7 cellular contexts compared by ENCODE assay signal in genomic region chr17:64781810-64782555, GRCh38.
DNase-seq lines count a peak whose midpoint lies in the region; ATAC-seq, FAIRE-seq and TF ChIP-seq lines count a peak whose summit lies in the region.

No MANE protein-coding gene starts in this region.

- H3K9ac ChIP-seq in HUES48 (ENCODE audit: low read depth, low read length) (no peak overlapping the region), iPS-15b (ENCODE audit: low read depth, low read length) (no peak overlapping the region)

- peak overlapping the region; percentile 57 for H3K4me3 Mint-ChIP-seq in activated T-helper 2 cell treated with anti-CD3 and anti-CD28 coated beads, Interferon-gamma antibody, Interleukin-2, Interleukin-4, amounts not matched to agents 10 μg/mL and 5 μg/mL and 100 μg/mL, durations not matched to agents 14 hours and 24 hours and 36 hours (ENCODE audit: low read depth)

- ATAC-seq in GM19035 (IDR thresholded peaks at IDR 0.05; ENCODE audit: unreplicated experiment) = no peak

- H3K9me3 ChIP-seq in HUES48 (ENCODE audit: control insufficient read depth, insufficient read depth, low read length) = no peaks in the 10 kb centered on the region
- H3K9me3 ChIP-seq in iPS-15b (ENCODE audit: control insufficient read depth, insufficient read depth, low read length) = no peaks in the 10 kb centered on the region
- no peaks in the 10 kb centered on the region for H3K9me3 ChIP-seq in spleen

- H3K4me3 ChIP-seq in HUES48 (ENCODE audit: low read depth, low read length) (peak overlapping the region; percentile 75), iPS-15b (ENCODE audit: low read depth, low read length) (peak overlapping the region; percentile 52), spleen (peak overlapping the region in 7 of 8 donors; percentile 35 to 75 (median 53))

- no peaks in the 10 kb centered on the region for H3K9me3 Mint-ChIP-seq in activated T-helper 2 cell treated with anti-CD3 and anti-CD28 coated beads, Interferon-gamma antibody, Interleukin-2, Interleukin-4, amounts not matched to agents 10 μg/mL and 5 μg/mL and 100 μg/mL, durations not matched to agents 14 hours and 24 hours and 36 hours

- H3K4me1 Mint-ChIP-seq in activated T-helper 2 cell treated with anti-CD3 and anti-CD28 coated beads, Interferon-gamma antibody, Interleukin-2, Interleukin-4, amounts not matched to agents 10 μg/mL and 5 μg/mL and 100 μg/mL, durations not matched to agents 14 hours and 24 hours and 36 hours (ENCODE audit: low read depth) = peaks cover 18% of the 10 kb centered on the region

- H3K27me3 Mint-ChIP-seq in activated T-helper 2 cell treated with anti-CD3 and anti-CD28 coated beads, Interferon-gamma antibody, Interleukin-2, Interleukin-4, amounts not matched to agents 10 μg/mL and 5 μg/mL and 100 μg/mL, durations not matched to agents 14 hours and 24 hours and 36 hours (ENCODE audit: low read depth) = peaks cover 4% of the 10 kb centered on the region

- H3K27ac Mint-ChIP-seq in activated T-helper 2 cell treated with anti-CD3 and anti-CD28 coated beads, Interferon-gamma antibody, Interleukin-2, Interleukin-4, amounts not matched to agents 10 μg/mL and 5 μg/mL and 100 μg/mL, durations not matched to agents 14 hours and 24 hours and 36 hours = peak overlapping the region; percentile 22

- H3K4me1 ChIP-seq in HUES48 (ENCODE audit: control insufficient read depth, insufficient read depth, low read length) (peaks cover 18% of the 10 kb centered on the region), iPS-15b (ENCODE audit: control insufficient read depth, insufficient read depth, low read length) (peaks cover 14% of the 10 kb centered on the region), spleen (peaks cover 22 to 70% (median 52%) of the 10 kb centered on the region in 6 donors)

- H3K27me3 ChIP-seq in HUES48 (ENCODE audit: control insufficient read depth, insufficient read depth, low read length) (peaks cover 54% of the 10 kb centered on the region), iPS-15b (ENCODE audit: control insufficient read depth, insufficient read depth, low read length) (peaks cover 49% of the 10 kb centered on the region), spleen (replicated peaks in 1 of 7) (peaks cover 0 to 36% (median 0%) of the 10 kb centered on the region in 7 donors)

- intact Hi-C loops in activated T-helper 2 cell treated with anti-CD3 and anti-CD28 coated beads, Interferon-gamma antibody, Interleukin-2, Interleukin-4, amounts not matched to agents 10 μg/mL and 5 μg/mL and 100 μg/mL, durations not matched to agents 14 hours and 24 hours and 36 hours (cut with micrococcal nuclease) = no loop called here
- intact Hi-C loops in spleen (cut with DNase I; ENCODE audit: low total_unique reads) = no loop called here

- no peak for FAIRE-seq in urothelium cell line (lab: Jason Lieb, UNC)

- WGBS in spleen, 5 donors = 66 to 76% (median 70%) methylated on average over 15 to 17 of the region's 17 CpGs

- H3K27ac ChIP-seq in HUES48 (ENCODE audit: low read depth, low read length) (no peak overlapping the region), spleen (peak overlapping the region in 7 of 8 donors; percentile 37 to 84 (median 61))

- TF ChIP-seq CTCF in spleen (IDR thresholded peaks at IDR 0.05 in 8 of 11, conservative IDR thresholded peaks at IDR 0.05 in 3 of 11) = no peak

- H3K36me3 ChIP-seq in HUES48 (ENCODE audit: control insufficient read depth, insufficient read depth, low read length) = no peaks in the 10 kb centered on the region
- H3K36me3 ChIP-seq in iPS-15b (ENCODE audit: control insufficient read depth, insufficient read depth, low read length) = no peaks in the 10 kb centered on the region
- peaks cover 0 to 50% (median 29%) of the 10 kb centered on the region in 6 donors for H3K36me3 ChIP-seq in spleen

- TF ChIP-seq POLR2A in spleen (IDR thresholded peaks at IDR 0.05) = no peak

- H3K36me3 Mint-ChIP-seq in activated T-helper 2 cell treated with anti-CD3 and anti-CD28 coated beads, Interferon-gamma antibody, Interleukin-2, Interleukin-4, amounts not matched to agents 10 μg/mL and 5 μg/mL and 100 μg/mL, durations not matched to agents 14 hours and 24 hours and 36 hours (ENCODE audit: low read depth) = peaks cover 27% of the 10 kb centered on the region

- DNase-seq in activated T-helper 2 cell treated with anti-CD3 and anti-CD28 coated beads, Interferon-gamma antibody, Interleukin-2, Interleukin-4, amounts not matched to agents 10 μg/mL and 5 μg/mL and 100 μg/mL, durations not matched to agents 14 hours and 24 hours and 36 hours (ENCODE audit: low spot score) = no peak
- no peak for DNase-seq in spleen
- no peak for DNase-seq in NCI-H1105 treated with DMSO at 0.1 percent for 48 hours (lab: John Stamatoyannopoulos, UW)
- no peak for DNase-seq in urothelium cell line (ENCODE audit: low spot score)
